ENCODE assay signal across 21 cellular contexts in the genomic region with DNA sequence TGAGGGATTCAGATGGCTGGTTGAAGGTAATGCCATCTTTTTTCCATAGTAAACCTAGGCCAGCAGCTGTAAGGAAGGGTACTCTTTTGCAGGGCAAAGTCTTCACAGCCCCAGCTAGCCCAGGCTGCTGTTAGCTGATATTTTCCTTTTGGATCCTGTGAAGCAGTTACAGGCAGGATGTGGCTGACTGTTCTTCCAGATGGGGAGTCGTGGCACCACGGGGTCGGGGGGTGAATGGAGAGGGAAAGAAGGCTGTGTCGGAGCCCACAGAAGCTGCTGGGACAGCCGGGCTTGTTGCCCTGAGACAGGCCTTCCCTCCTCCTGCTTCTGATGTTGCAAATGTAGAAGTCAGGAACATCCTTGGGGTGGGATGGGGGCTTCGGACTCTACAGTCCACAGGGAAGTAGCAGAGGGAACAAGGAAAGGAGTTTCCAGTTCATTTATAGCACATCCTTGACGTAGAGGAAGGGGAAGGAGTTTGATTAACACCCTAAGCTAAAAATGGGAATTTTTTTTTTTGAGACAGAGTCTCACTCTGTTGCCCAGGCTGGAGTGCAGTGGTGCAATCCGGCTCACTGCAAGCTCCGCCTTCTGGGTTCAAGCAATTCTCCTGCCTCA.
DNase-seq lines count a peak whose midpoint lies in the region; ATAC-seq and TF ChIP-seq lines count a peak whose summit lies in the region.
"Had no signal": no experiment of that assay in that cellular context is flagged by ENCODE, and none has a peak within 500 bp of the region (broad histone marks: within the 10 kb centered on the region; RNA-seq: fewer than 3 reads in every experiment).

No MANE protein-coding gene starts in this region.

- H3K9me3 Mint-ChIP-seq in activated CD8-positive, alpha-beta T cell treated with anti-CD3 and anti-CD28 coated beads for 36 hours, result no peaks in the 10 kb centered on the region
- H3K9me3 Mint-ChIP-seq: CD8-positive, alpha-beta memory T cell; GM23338; HFFc6 had no signal

- H3K36me3 ChIP-seq in HEK293 (ENCODE audit: control insufficient read depth in 2 of 2, insufficient read depth in 1 of 2, low read length in 2 of 2), result no peaks in the 10 kb centered on the region
- no peaks in the 10 kb centered on the region for H3K36me3 ChIP-seq in psoas muscle (ENCODE audit: insufficient read depth in 1 of 2, low read depth in 1 of 2)
- H3K36me3 ChIP-seq: BE2C had no signal

- TF ChIP-seq CTCF in HEK293 (tag by site-specific recombination; IDR thresholded peaks at IDR 0.05) (no peak), psoas muscle (IDR thresholded peaks at IDR 0.05) (no peak)
- no peak for TF ChIP-seq CTCF in activated CD8-positive, alpha-beta T cell treated with anti-CD3 and anti-CD28 coated beads for 36 hours (IDR thresholded peaks at IDR 0.05)

- WGBS in right cardiac atrium, result 61% methylated on average over 9 of the region's 9 CpGs
- 55 to 61% (median 56%) methylated on average over 9 of the region's 9 CpGs for WGBS in psoas muscle, 3 donors

- no peak overlapping the region for H3K4me3 ChIP-seq in HEK293 (ENCODE audit: low read depth, low read length)
- H3K4me3 ChIP-seq in right cardiac atrium (ENCODE audit: low read length), result no peak overlapping the region
- H3K4me3 ChIP-seq in psoas muscle, result no peak overlapping the region
- H3K4me3 ChIP-seq: GM23338 had no signal

- CTCF ChIA-PET in HEK293 (lab: Yijun Ruan, JAX), result no interaction called here
- CTCF ChIA-PET in activated CD8-positive, alpha-beta T cell treated with anti-CD3 and anti-CD28 coated beads for 36 hours (lab: Charles Lee), result no interaction called here

- H3K4me1 Mint-ChIP-seq in activated CD8-positive, alpha-beta T cell treated with anti-CD3 and anti-CD28 coated beads for 36 hours (ENCODE audit: low read depth), result no peaks in the 10 kb centered on the region
- H3K4me1 Mint-ChIP-seq: CD4-positive, CD25-positive, alpha-beta regulatory T cell had no signal

- ATAC-seq in right cardiac atrium, result peak; percentile 49 to 88
- ATAC-seq in psoas muscle, result peak in 1 of 4 donors; percentile 44
- ATAC-seq in stimulated activated naive CD8-positive, alpha-beta T cell treated with anti-CD3 and anti-CD28 coated beads, Interleukin-15, Interleukin-2, amounts not matched to agents 100 U/mL and 50 U/mL, for 24 hours, result no peak
- no peak for ATAC-seq in activated CD8-positive, alpha-beta T cell treated with anti-CD3 and anti-CD28 coated beads for 36 hours
- ATAC-seq in left lobe of liver, result no peak
- ATAC-seq: GM23338 had no signal

- H3K4me3 Mint-ChIP-seq in activated CD8-positive, alpha-beta T cell treated with anti-CD3 and anti-CD28 coated beads for 36 hours, result no peak overlapping the region
- H3K4me3 Mint-ChIP-seq: CD4-positive, CD25-positive, alpha-beta regulatory T cell; CD8-positive, alpha-beta memory T cell; GM23338; HFFc6 had no signal

- no peaks in the 10 kb centered on the region for H3K36me3 Mint-ChIP-seq in activated CD8-positive, alpha-beta T cell treated with anti-CD3 and anti-CD28 coated beads for 36 hours (ENCODE audit: low read depth)
- H3K36me3 Mint-ChIP-seq: CD4-positive, CD25-positive, alpha-beta regulatory T cell had no signal

- no peaks in the 10 kb centered on the region for H3K27me3 ChIP-seq in right cardiac atrium (ENCODE audit: control insufficient read depth, insufficient read depth)
- no peaks in the 10 kb centered on the region for H3K27me3 ChIP-seq in psoas muscle (ENCODE audit: insufficient read depth in 3 of 3, low read length in 2 of 3)
- H3K27me3 ChIP-seq: BE2C had no signal

- intact Hi-C loops in right cardiac atrium (cut with DNase I), result no loop called here
- intact Hi-C loops in psoas muscle (cut with DNase I), result no loop called here
- intact Hi-C loops in activated CD8-positive, alpha-beta T cell treated with anti-CD3 and anti-CD28 coated beads for 36 hours (cut with micrococcal nuclease), result no loop called here

- H3K27ac ChIP-seq in HEK293 (ENCODE audit: extremely low read depth, low read depth, low read length), result no peak overlapping the region
- peak overlapping the region; percentile 17 for H3K27ac ChIP-seq in angular gyrus (ENCODE audit: low read depth, low read length)
- peak overlapping the region; percentile 65 for H3K27ac ChIP-seq in right cardiac atrium (ENCODE audit: low read length)
- H3K27ac ChIP-seq in psoas muscle, result peak overlapping the region; percentile 41
- H3K27ac ChIP-seq: HL-60 had no signal

- DNase-seq in right cardiac atrium, result no peak
- no peak for DNase-seq in psoas muscle
- DNase-seq in stimulated activated naive CD8-positive, alpha-beta T cell treated with anti-CD3 and anti-CD28 coated beads, Interleukin-15, Interleukin-2, amounts not matched to agents 100 U/mL and 50 U/mL, for 24 hours, result no peak
- no peak for DNase-seq in activated CD8-positive, alpha-beta T cell treated with anti-CD3 and anti-CD28 coated beads for 36 hours
- DNase-seq in left lobe of liver (ENCODE audit: low spot score), result no peak
- DNase-seq in stimulated activated CD4-positive, alpha-beta T cell treated with anti-CD3 and anti-CD28 coated beads, Interleukin-4, amount 100 ng/mL, for 4 hours, result no peak
- DNase-seq: ACHN; BE2C; CD4-positive, CD25-positive, alpha-beta regulatory T cell; CD8-positive, alpha-beta memory T cell; COR-L47; DMS 273 treated with DMSO at 0.1 percent for 48 hours; DMS53; DND-41; EL; HCEC 1CT; HFFc6 had no signal

- no peak overlapping the region for H3K27ac Mint-ChIP-seq in activated CD8-positive, alpha-beta T cell treated with anti-CD3 and anti-CD28 coated beads for 36 hours
- H3K27ac Mint-ChIP-seq: CD4-positive, CD25-positive, alpha-beta regulatory T cell; CD8-positive, alpha-beta memory T cell; GM23338; HFFc6 had no signal

- H3K9me3 ChIP-seq in HEK293 (ENCODE audit: control insufficient read depth, insufficient read depth, low read depth, low read length) (no peaks in the 10 kb centered on the region), right cardiac atrium (ENCODE audit: control insufficient read depth, low read length) (no peaks in the 10 kb centered on the region), psoas muscle (no peaks in the 10 kb centered on the region)
- H3K9me3 ChIP-seq: BE2C had no signal

- no peaks in the 10 kb centered on the region for H3K4me1 ChIP-seq in HEK293 (ENCODE audit: control insufficient read depth, insufficient read depth, low read length)
- H3K4me1 ChIP-seq in right cardiac atrium (ENCODE audit: control insufficient read depth, insufficient read depth, low read length), result peaks cover 4% of the 10 kb centered on the region
- no peaks in the 10 kb centered on the region for H3K4me1 ChIP-seq in psoas muscle

- no peaks in the 10 kb centered on the region for H3K27me3 Mint-ChIP-seq in activated CD8-positive, alpha-beta T cell treated with anti-CD3 and anti-CD28 coated beads for 36 hours
- H3K27me3 Mint-ChIP-seq: CD8-positive, alpha-beta memory T cell had no signal

- POLR2A ChIA-PET in HEK293 (lab: Yijun Ruan, JAX), result no interaction called here
- POLR2A ChIA-PET in activated CD8-positive, alpha-beta T cell treated with anti-CD3 and anti-CD28 coated beads for 36 hours (lab: Charles Lee), result no interaction called here

TF ChIP-seq in HEK293, 187 proteins besides CTCF, POLR2A, EP300 and RAD21:
- TF ChIP-seq, protein P1, sequence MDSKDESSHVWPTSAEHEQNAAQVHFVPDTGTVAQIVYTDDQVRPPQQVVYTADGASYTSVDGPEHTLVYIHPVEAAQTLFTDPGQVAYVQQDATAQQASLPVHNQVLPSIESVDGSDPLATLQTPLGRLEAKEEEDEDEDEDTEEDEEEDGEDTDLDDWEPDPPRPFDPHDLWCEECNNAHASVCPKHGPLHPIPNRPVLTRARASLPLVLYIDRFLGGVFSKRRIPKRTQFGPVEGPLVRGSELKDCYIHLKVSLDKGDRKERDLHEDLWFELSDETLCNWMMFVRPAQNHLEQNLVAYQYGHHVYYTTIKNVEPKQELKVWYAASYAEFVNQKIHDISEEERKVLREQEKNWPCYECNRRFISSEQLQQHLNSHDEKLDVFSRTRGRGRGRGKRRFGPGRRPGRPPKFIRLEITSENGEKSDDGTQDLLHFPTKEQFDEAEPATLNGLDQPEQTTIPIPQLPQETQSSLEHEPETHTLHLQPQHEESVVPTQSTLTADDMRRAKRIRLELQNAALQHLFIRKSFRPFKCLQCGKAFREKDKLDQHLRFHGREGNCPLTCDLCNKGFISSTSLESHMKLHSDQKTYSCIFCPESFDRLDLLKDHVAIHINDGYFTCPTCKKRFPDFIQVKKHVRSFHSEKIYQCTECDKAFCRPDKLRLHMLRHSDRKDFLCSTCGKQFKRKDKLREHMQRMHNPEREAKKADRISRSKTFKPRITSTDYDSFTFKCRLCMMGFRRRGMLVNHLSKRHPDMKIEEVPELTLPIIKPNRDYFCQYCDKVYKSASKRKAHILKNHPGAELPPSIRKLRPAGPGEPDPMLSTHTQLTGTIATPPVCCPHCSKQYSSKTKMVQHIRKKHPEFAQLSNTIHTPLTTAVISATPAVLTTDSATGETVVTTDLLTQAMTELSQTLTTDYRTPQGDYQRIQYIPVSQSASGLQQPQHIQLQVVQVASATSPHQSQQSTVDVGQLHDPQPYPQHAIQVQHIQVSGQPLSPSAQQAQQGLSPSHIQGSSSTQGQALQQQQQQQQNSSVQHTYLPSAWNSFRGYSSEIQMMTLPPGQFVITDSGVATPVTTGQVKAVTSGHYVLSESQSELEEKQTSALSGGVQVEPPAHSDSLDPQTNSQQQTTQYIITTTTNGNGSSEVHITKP (tag by site-specific recombination; IDR thresholded peaks at IDR 0.05), result 0 out of 2 replicates have a peak, but pooled peaks have one; percentile 28
- TF ChIP-seq BCL11B (tag by site-specific recombination; IDR thresholded peaks at IDR 0.05; ENCODE audit: low read depth), result no peak
TF ChIP-seq in HEK293: peak in this region for 1.

Comparison
In these comparisons a context has a peak if more than half of its experiments do, and no peak if none do; other contexts are left out.
1. ATAC-seq: peak in right cardiac atrium (2 of 2); none in stimulated activated naive CD8-positive, alpha-beta T cell treated with anti-CD3 and anti-CD28 coated beads, Interleukin-15, Interleukin-2, amounts not matched to agents 100 U/mL and 50 U/mL, for 24 hours (single experiment), activated CD8-positive, alpha-beta T cell treated with anti-CD3 and anti-CD28 coated beads for 36 hours (single experiment) and left lobe of liver (single experiment).